ENCODE assay signal across 15 cellular contexts in genomic region chr3:78872195-78872594, GRCh38.
DNase-seq lines count a peak whose midpoint lies in the region; ATAC-seq, FAIRE-seq and TF ChIP-seq lines count a peak whose summit lies in the region.
"Had no signal": no experiment of that assay in that cellular context is flagged by ENCODE, and none has a peak within 500 bp of the region (broad histone marks: within the 10 kb centered on the region; RNA-seq: fewer than 3 reads in every experiment).

No MANE protein-coding gene starts in this region.

- H3K79me2 ChIP-seq in HepG2 (ENCODE audit: insufficient read depth, low read length): peaks cover 64% of the 10 kb centered on the region

- no peak for TF ChIP-seq POLR2A in HepG2 (IDR thresholded peaks at IDR 0.05; ENCODE audit: insufficient read depth in 1 of 2, low read depth in 2 of 2, low read length in 2 of 2)

- no peaks in the 10 kb centered on the region for H4K20me1 ChIP-seq in HepG2 (ENCODE audit: insufficient read depth, low read length)

- no peaks in the 10 kb centered on the region for H3K27me3 Mint-ChIP-seq in T-helper 17 cell
- H3K27me3 Mint-ChIP-seq: B cell had no signal

- CTCF ChIA-PET in HEK293 (lab: Yijun Ruan, JAX) (no interaction called here), HepG2 (lab: Yijun Ruan, JAX; ENCODE audit: low intra/inter-chr PET ratio, low total read pairs) (no interaction called here)

- peak; percentile 62 for DNase-seq in cardiac fibroblast (ENCODE audit: low read depth in 2 of 2)
- DNase-seq in HepG2 (ENCODE audit: low spot score): peak; percentile 89
- no peak for DNase-seq in NCI-H774 (lab: John Stamatoyannopoulos, UW)
- DNase-seq in GF-D8 (lab: John Stamatoyannopoulos, UW): no peak
- no peak for DNase-seq in GM10266 (ENCODE audit: extremely low spot score)
- DNase-seq in T-helper 17 cell: no peak
- DNase-seq: activated CD4-positive, CD25-positive, alpha-beta regulatory T cell treated with anti-CD3 and anti-CD28 coated beads, Interleukin-2, amount 50 U/mL, for 72 hours; caudate nucleus; KBM-7; SIG-M5; trophoblast cell had no signal

- no peak overlapping the region for H2AFZ ChIP-seq in HepG2 (ENCODE audit: low read length)

- no peaks in the 10 kb centered on the region for H3K36me3 Mint-ChIP-seq in T-helper 17 cell (ENCODE audit: low read depth)

- in situ Hi-C loops in HepG2 (cut with HindIII; ENCODE audit: extremely low pct_ligation_motif_present, low pct_unique_long_range_greater_than_20kb): no loop called here

- H3K4me3 ChIP-seq in HEK293 (ENCODE audit: low read depth, low read length) (no peak overlapping the region), cardiac fibroblast (replicated peaks in 1 of 2; ENCODE audit: low read depth in 2 of 2, low read length in 2 of 2) (no peak overlapping the region), HepG2 (replicated peaks in 1 of 3; ENCODE audit: insufficient read depth in 1 of 3, low read depth in 2 of 3, low read length in 3 of 3) (peak overlapping the region in 2 of 3 experiments; percentile 31 to 32; a peak in 2 of 6 replicates)

- H3K4me3 Mint-ChIP-seq in T-helper 17 cell: no peak overlapping the region
- H3K4me3 Mint-ChIP-seq: activated T-helper 1 cell treated with anti-CD3 and anti-CD28 coated beads, Interleukin-12 subunit alpha, Interleukin-12 subunit beta, Interleukin-2, Interleukin-4 antibody, amounts not matched to agents 30 ng/mL and 10 ng/mL and 1 ng/mL, durations not matched to agents 14 hours and 24 hours and 36 hours; B cell had no signal

- H3K4me2 ChIP-seq in HepG2 (ENCODE audit: low read depth, low read length): peak overlapping the region; percentile 48

- H3K36me3 ChIP-seq in HEK293 (ENCODE audit: control insufficient read depth in 2 of 2, insufficient read depth in 1 of 2, low read length in 2 of 2) (no peaks in the 10 kb centered on the region), HepG2 (replicated peaks in 1 of 2; ENCODE audit: control insufficient read depth in 1 of 2, insufficient read depth in 2 of 2, low read length in 2 of 2) (no peaks in the 10 kb centered on the region; a peak in 1 of 5 replicates)

- H3K27me3 ChIP-seq in HepG2 (ENCODE audit: control insufficient read depth in 1 of 2, insufficient read depth in 2 of 2, low read length in 2 of 2): no peaks in the 10 kb centered on the region

- peak; percentile 96 for FAIRE-seq in A204.1 (lab: Jason Lieb, UNC)
- no peak for FAIRE-seq in HepG2 (lab: Jason Lieb, UNC)

- peak in 1 of 2 experiments; percentile 82; a peak in 2 of 4 replicates for TF ChIP-seq EP300 in HepG2 (IDR thresholded peaks at IDR 0.05; ENCODE audit: low read depth in 2 of 2, low read length in 2 of 2)
- peak; percentile 72 for TF ChIP-seq EP300 in HepG2 (CRISPR knock-in tag; IDR thresholded peaks at IDR 0.05; ENCODE audit: borderline replicate concordance)

- ATAC-seq in HepG2 (peak; percentile 92), T-helper 17 cell (no peak)

- H3K27ac ChIP-seq in HEK293 (ENCODE audit: extremely low read depth, low read depth, low read length): no peak overlapping the region
- peak overlapping the region; percentile 72 for H3K27ac ChIP-seq in HepG2 (ENCODE audit: extremely low read length, insufficient read depth, low read length)

- no peak for TF ChIP-seq RAD21 in HepG2 (CRISPR knock-in tag; IDR thresholded peaks at IDR 0.05)

- H3K4me1 Mint-ChIP-seq in T-helper 17 cell: no peaks in the 10 kb centered on the region
- H3K4me1 Mint-ChIP-seq: B cell had no signal

- peak overlapping the region; percentile 47 for H3K9ac ChIP-seq in HepG2 (ENCODE audit: insufficient read depth, low read depth, low read length)

- peaks cover 8% of the 10 kb centered on the region; the same call in 1 of the 2 replicates for H3K4me1 ChIP-seq in HEK293 (ENCODE audit: control insufficient read depth, insufficient read depth, low read length)
- peaks cover 83% of the 10 kb centered on the region for H3K4me1 ChIP-seq in HepG2 (ENCODE audit: insufficient read depth, low read length)

- no peaks in the 10 kb centered on the region for H3K9me3 ChIP-seq in HEK293 (ENCODE audit: control insufficient read depth, insufficient read depth, low read depth, low read length)
- no peaks in the 10 kb centered on the region for H3K9me3 ChIP-seq in HepG2 (ENCODE audit: low read length)
- no peaks in the 10 kb centered on the region for H3K9me3 ChIP-seq in T-helper 17 cell (ENCODE audit: control insufficient read depth, low read length, poor library complexity, severe bottlenecking)

- no peak overlapping the region for H3K27ac Mint-ChIP-seq in T-helper 17 cell
- H3K27ac Mint-ChIP-seq: activated T-helper 1 cell treated with anti-CD3 and anti-CD28 coated beads, Interleukin-12 subunit alpha, Interleukin-12 subunit beta, Interleukin-2, Interleukin-4 antibody, amounts not matched to agents 30 ng/mL and 10 ng/mL and 1 ng/mL, durations not matched to agents 14 hours and 24 hours and 36 hours; B cell had no signal

- TF ChIP-seq CTCF in HEK293 (tag by site-specific recombination; IDR thresholded peaks at IDR 0.05) (no peak), cardiac fibroblast (IDR thresholded peaks at IDR 0.05; ENCODE audit: low read depth, low read length) (no peak), HepG2 (CRISPR knock-in tag; IDR thresholded peaks at IDR 0.05) (no peak), GM10266 (IDR thresholded peaks at IDR 0.05; ENCODE audit: control insufficient read depth, insufficient read depth, low read depth, missing control alignments) (no peak)

- no TSS peak for BruUV-seq in HepG2 (replicated peaks; lab: Mats Ljungman, UMichigan)

- 2% methylated on average over 3 of the region's 3 CpGs for WGBS in HepG2 (ENCODE audit: low lambda C conversion rate)

- POLR2A ChIA-PET in HEK293 (lab: Yijun Ruan, JAX) (no interaction called here), HepG2 (lab: Yijun Ruan, JAX) (interaction anchor here (1.0 to 2.9 kb wide), 6 partner anchors 14 to 147 kb away, joined by 3 to 12 read pairs (median 4); no protein-coding TSS in a partner anchor)

- intact Hi-C loops in HepG2 (cut with micrococcal nuclease; ENCODE audit: unreplicated experiment): loop anchor here (5.0 kb wide), 1 partner anchor 45 kb away; no protein-coding TSS in a partner anchor

TF ChIP-seq in HEK293, 187 proteins besides CTCF, POLR2A, EP300 and RAD21 (continues in another document):
- no peak for TF ChIP-seq ZNF157 (tag by site-specific recombination; IDR thresholded peaks at IDR 0.05)
- TF ChIP-seq ZNF692 (tag by site-specific recombination; IDR thresholded peaks at IDR 0.05): no peak
- 0 out of 2 replicates have a peak, but pooled peaks have one; percentile 7 for TF ChIP-seq FEZF1 (tag by site-specific recombination; IDR thresholded peaks at IDR 0.05)
- TF ChIP-seq ZNF350 (tag by site-specific recombination; IDR thresholded peaks at IDR 0.05): no peak
- TF ChIP-seq ZNF701 (tag by site-specific recombination; IDR thresholded peaks at IDR 0.05): no peak
- TF ChIP-seq ZNF600 (tag by site-specific recombination; IDR thresholded peaks at IDR 0.05): 0 out of 2 replicates have a peak, but pooled peaks have one; percentile 9
- no peak for TF ChIP-seq ZNF132 (tag by site-specific recombination; IDR thresholded peaks at IDR 0.05; ENCODE audit: borderline replicate concordance)
- TF ChIP-seq ZNF654 (tag by site-specific recombination; IDR thresholded peaks at IDR 0.05; ENCODE audit: low read depth): no peak
- TF ChIP-seq ZNF501 (tag by site-specific recombination; IDR thresholded peaks at IDR 0.05): no peak

TF ChIP-seq in HepG2, 621 proteins besides CTCF, POLR2A, EP300 and RAD21 (continues in another document):
- no peak for TF ChIP-seq SATB2 (CRISPR knock-in tag; IDR thresholded peaks at IDR 0.05)
- peak; percentile 54 for TF ChIP-seq TEAD3 (CRISPR knock-in tag; optimal IDR thresholded peaks at IDR 0.05; ENCODE audit: borderline replicate concordance)
- no peak for TF ChIP-seq NFIB (CRISPR knock-in tag; IDR thresholded peaks at IDR 0.05; ENCODE audit: borderline replicate concordance)
- peak; percentile 45; the same call in 1 of the 2 replicates for TF ChIP-seq MBD4 (IDR thresholded peaks at IDR 0.05; ENCODE audit: borderline replicate concordance, low read length)
- TF ChIP-seq ZNF598 (CRISPR knock-in tag; IDR thresholded peaks at IDR 0.05; ENCODE audit: borderline replicate concordance): no peak
- TF ChIP-seq PITX1 (CRISPR knock-in tag; IDR thresholded peaks at IDR 0.05): 0 out of 2 replicates have a peak, but pooled peaks have one; percentile 48
- TF ChIP-seq, protein P1, sequence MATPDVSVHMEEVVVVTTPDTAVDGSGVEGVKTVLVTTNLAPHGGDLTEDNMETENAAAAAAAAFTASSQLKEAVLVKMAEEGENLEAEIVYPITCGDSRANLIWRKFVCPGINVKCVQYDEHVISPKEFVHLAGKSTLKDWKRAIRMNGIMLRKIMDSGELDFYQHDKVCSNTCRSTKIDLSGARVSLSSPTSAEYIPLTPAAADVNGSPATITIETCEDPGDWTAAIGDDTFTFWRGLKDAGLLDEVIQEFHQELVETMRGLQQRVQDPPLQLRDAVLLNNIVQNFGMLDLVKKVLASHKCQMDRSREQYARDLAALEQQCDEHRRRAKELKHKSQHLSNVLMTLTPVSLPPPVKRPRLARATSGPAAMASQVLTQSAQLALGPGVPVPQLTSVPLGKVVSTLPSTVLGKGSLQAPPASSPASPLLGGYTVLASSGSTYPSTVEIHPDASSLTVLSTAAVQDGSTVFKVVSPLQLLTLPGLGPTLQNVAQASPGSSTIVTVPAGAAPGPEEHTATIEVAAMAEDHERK (CRISPR knock-in tag; IDR thresholded peaks at IDR 0.05; ENCODE audit: low read depth): 0 out of 2 replicates have a peak, but pooled peaks have one; percentile 25
- TF ChIP-seq FOXA3 (CRISPR knock-in tag; IDR thresholded peaks at IDR 0.05): peak; percentile 60
- peak; percentile 42; the same call in 1 of the 2 replicates for TF ChIP-seq SKIL (CRISPR knock-in tag; IDR thresholded peaks at IDR 0.05; ENCODE audit: borderline replicate concordance)
- TF ChIP-seq ZMYM4 (CRISPR knock-in tag; IDR thresholded peaks at IDR 0.05): peak; percentile 73
- no peak for TF ChIP-seq FOXA1 (IDR thresholded peaks at IDR 0.05)
- TF ChIP-seq FOXA1 (CRISPR knock-in tag; IDR thresholded peaks at IDR 0.05): 0 out of 2 replicates have a peak, but pooled peaks have one; percentile 23

Comparison
In these comparisons a context has a peak if more than half of its experiments do, and no peak if none do; other contexts are left out.
1. H3K4me3 ChIP-seq: peak in HepG2 (2 of 3); none in HEK293 (single experiment) and cardiac fibroblast (0 of 2).
2. DNase-seq: peak in cardiac fibroblast (2 of 2) and HepG2 (single experiment); none in NCI-H774 (single experiment), GF-D8 (single experiment), GM10266 (single experiment) and T-helper 17 cell (0 of 3).